1 cellular context compared by ENCODE assay signal in the genomic region with DNA sequence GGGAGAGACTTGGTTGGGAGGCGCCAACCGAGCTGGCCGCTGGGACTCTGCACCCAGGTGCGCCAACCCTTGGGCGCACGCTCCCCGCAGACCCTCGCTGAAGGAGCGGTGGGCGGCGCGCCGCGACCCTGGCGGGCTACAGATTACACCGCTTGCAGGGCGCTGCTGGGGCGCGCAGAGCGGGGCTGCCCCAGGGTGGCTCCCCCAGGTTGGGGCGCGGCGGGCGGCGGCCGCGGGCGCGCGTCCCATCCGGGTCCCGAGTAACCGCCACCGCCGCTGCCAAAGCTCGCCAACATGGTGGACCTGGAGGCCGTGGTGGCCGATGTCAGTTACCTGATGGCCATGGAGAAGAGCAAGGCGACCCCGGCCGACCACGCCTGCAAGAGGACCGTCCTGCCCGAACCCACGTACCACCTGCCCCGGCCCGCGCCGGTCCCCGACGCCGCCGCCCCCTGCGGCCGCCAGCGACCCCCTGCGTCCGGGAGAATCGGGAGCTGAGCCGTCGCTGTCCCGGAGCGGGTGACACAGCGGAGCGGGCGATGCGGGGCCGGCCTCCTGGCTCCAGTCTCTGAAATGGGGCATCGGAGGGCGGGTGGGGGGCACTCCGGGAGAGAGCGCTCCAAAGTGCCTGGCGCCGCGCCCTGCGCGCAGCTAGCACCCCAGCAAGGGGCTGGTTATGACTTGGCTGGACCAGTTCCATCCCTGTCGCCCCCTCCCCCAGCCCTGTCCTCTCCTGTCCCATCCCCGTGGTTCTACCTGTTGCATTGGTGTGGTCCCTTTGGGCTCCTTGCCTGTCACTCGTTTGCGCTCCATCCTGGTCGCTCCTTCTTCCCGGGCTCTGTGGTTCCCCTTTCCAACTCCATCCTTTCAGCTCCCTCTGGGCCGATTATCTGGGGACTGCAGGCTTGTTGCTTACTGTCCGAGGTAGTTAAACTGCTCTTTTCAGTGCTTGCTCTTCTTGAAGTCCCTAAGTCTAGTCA.
A peak's percentile ranks its signal among the peaks of the same experiment; 100 is the strongest.
TF ChIP-seq lines count a peak whose summit lies in the region.

No MANE protein-coding gene starts in this region.

TF ChIP-seq in H1, 55 proteins besides CTCF, POLR2A, EP300 and RAD21:
- TF ChIP-seq YY1 (IDR thresholded peaks at IDR 0.05; ENCODE audit: low read depth, low read length) (peak; percentile 40; the same call in 1 of the 2 replicates), KDM4A (IDR thresholded peaks at IDR 0.05; ENCODE audit: low read depth, low read length, severe bottlenecking) (peak; percentile 98), EZH2 (IDR thresholded peaks at IDR 0.05; ENCODE audit: low read depth, low read length, severe bottlenecking) (peak; percentile 79), CREB1 (IDR thresholded peaks at IDR 0.05) (no peak), RNF2 (IDR thresholded peaks at IDR 0.05; ENCODE audit: borderline replicate concordance, low read depth, low read length, missing control alignments, poor library complexity, severe bottlenecking) (peak; percentile 36), BRCA1 (IDR thresholded peaks at IDR 0.05; ENCODE audit: low read depth, low read length) (no peak), SIN3A (conservative IDR thresholded peaks at IDR 0.05 in 1 of 2, IDR thresholded peaks at IDR 0.05 in 1 of 2; ENCODE audit: low read depth in 1 of 2, low read length in 2 of 2) (0 out of 4 replicates have a peak, but pooled peaks have one; percentile 27 to 33), SUZ12 (IDR thresholded peaks at IDR 0.05; ENCODE audit: low read length) (peak; percentile 79), RBBP5 (IDR thresholded peaks at IDR 0.05; ENCODE audit: borderline replicate concordance, low read depth, low read length) (peak; percentile 66), CHD7 (IDR thresholded peaks at IDR 0.05; ENCODE audit: insufficient replicate concordance, low read length) (no peak), ASH2L (IDR thresholded peaks at IDR 0.05; ENCODE audit: low read length) (peak; percentile 87)
